ENCODE assay signal across 8 cellular contexts in the genomic region with DNA sequence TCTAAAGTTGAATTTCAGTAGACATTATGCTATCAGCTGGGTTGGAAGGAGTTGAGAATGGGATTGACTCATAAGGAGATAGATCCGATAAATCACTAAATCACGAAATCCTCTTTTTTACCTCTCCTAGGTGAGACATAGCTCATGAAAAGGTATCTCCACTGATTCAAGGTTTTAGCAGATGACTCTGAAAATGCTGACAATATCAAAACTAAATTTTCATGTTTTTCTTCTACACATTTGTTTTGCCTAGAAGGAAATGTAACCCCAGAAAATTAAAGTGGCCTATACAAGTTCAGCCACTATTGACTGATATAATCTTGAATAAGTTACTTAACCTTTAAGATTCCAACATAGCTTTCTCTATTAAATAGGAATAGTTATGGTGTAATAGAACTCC.
"Had no signal": no experiment of that assay in that cellular context is flagged by ENCODE, and none has a peak within 500 bp of the region (broad histone marks: within the 10 kb centered on the region; RNA-seq: fewer than 3 reads in every experiment).

No MANE protein-coding gene starts in this region.

- H3K36me3 Mint-ChIP-seq: IgD-negative memory B cell had no signal

- H3K9ac ChIP-seq: KMS-11 had no signal

- H3K27me3 Mint-ChIP-seq: IgD-negative memory B cell had no signal

- FAIRE-seq: HTR-8/SVneo had no signal

- H3K4me3 Mint-ChIP-seq: IgD-negative memory B cell had no signal

- H3K27ac Mint-ChIP-seq: IgD-negative memory B cell had no signal

- H3K4me2 ChIP-seq: KMS-11 had no signal

- H3K27ac ChIP-seq: HL-60, KMS-11 had no signal

- DNase-seq: Karpas-422, Kasumi-1, KBM-7, KG1 had no signal

- H3K9me3 Mint-ChIP-seq: IgD-negative memory B cell had no signal
